In the genomic region with DNA sequence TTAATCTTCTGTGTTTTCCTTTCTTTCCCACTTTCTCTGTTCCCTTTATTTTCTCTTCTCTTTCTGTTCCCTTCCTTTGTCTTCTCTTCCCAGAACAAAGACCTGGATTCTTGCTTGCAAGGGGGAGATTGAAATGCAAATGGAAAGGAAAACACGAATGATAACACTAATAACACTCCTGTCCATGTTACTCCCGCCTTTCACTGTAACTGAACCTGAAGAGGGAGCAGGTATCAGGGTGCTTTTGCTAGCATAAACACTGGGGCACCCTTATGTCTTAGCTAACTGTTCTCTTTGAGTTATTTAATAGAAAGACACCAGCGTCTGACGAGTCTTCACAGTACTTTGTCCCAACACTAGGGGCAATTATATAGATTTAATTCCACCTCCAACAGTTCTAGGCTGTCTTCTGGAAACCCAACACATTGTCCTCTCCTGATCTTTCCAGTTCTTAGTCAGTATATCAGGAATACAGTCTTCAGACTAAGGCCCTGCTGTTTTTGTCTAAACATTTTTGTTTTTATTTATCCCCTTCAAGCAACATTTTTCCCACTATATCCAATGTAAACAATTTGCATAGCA, we compare ENCODE assay signal across 19 cellular contexts.
"Had no signal": no experiment of that assay in that cellular context is flagged by ENCODE, and none has a peak within 500 bp of the region (broad histone marks: within the 10 kb centered on the region; RNA-seq: fewer than 3 reads in every experiment).

No MANE protein-coding gene starts in this region.

- H3K36me3 ChIP-seq: esophagus squamous epithelium, left lung, pancreas, uterus had no signal

- DNase-seq: activated CD4-positive, alpha-beta T cell treated with anti-CD3 and anti-CD28 coated beads, Interleukin-2, amount 50 U/mL, for 48 hours; activated CD4-positive, CD25-positive, alpha-beta regulatory T cell treated with anti-CD3 and anti-CD28 coated beads, Interleukin-2, amount 50 U/mL, for 72 hours; activated CD8-positive, alpha-beta memory T cell treated with anti-CD3 and anti-CD28 coated beads, Interleukin-2, amount 10 ng/mL, durations not matched to agents 7 days and 5 days; activated effector memory CD4-positive, alpha-beta T cell treated with Interleukin-2 at 50 U/mL for 16 hours; activated T-cell treated with anti-CD3 and anti-CD28 coated beads, Interleukin-2, amount 50 U/mL, for 24 hours; amniotic stem cell; body of pancreas; cerebellar nuclear complex; esophagus squamous epithelium; foreskin fibroblast; left lung; pancreas; stimulated activated CD4-positive, alpha-beta T cell treated with anti-CD3 and anti-CD28 coated beads, Interleukin-15, amount 100 ng/mL, for 24 hours; stimulated activated CD4-positive, alpha-beta T cell treated with anti-CD3 and anti-CD28 coated beads, Interleukin-4, amount 100 ng/mL, for 4 hours; stimulated activated naive CD8-positive, alpha-beta T cell treated with anti-CD3 and anti-CD28 coated beads, Interleukin-15, amount 100 ng/mL, for 72 hours; testis; uterus had no signal

- ATAC-seq: activated CD8-positive, alpha-beta memory T cell treated with anti-CD3 and anti-CD28 coated beads, Interleukin-2, amount 10 ng/mL, durations not matched to agents 7 days and 5 days; body of pancreas; left lung; natural killer cell treated with Interleukin-12 subunit alpha and Interleukin-12 subunit beta and Interleukin-15 and Interleukin-18, amount 100 ng/mL, for 72 hours; pancreas; stimulated activated naive CD8-positive, alpha-beta T cell treated with anti-CD3 and anti-CD28 coated beads, Interleukin-15, amount 100 ng/mL, for 72 hours had no signal

- H3K9me3 ChIP-seq: body of pancreas, esophagus squamous epithelium, left lung, pancreas, testis, uterus had no signal

- H3K27ac ChIP-seq: body of pancreas, esophagus squamous epithelium, left lung, pancreas, testis, uterus had no signal

- FAIRE-seq: keratinocyte, pancreas had no signal

- H3K27me3 ChIP-seq: body of pancreas, esophagus squamous epithelium, left lung, pancreas, testis, uterus had no signal

- H3K4me3 ChIP-seq: body of pancreas, esophagus squamous epithelium, left lung, pancreas, testis, uterus had no signal

- H3K4me1 ChIP-seq: body of pancreas, esophagus squamous epithelium, left lung, pancreas, testis, uterus had no signal
